ENCODE assay signal across 1 cellular context in the genomic region with DNA sequence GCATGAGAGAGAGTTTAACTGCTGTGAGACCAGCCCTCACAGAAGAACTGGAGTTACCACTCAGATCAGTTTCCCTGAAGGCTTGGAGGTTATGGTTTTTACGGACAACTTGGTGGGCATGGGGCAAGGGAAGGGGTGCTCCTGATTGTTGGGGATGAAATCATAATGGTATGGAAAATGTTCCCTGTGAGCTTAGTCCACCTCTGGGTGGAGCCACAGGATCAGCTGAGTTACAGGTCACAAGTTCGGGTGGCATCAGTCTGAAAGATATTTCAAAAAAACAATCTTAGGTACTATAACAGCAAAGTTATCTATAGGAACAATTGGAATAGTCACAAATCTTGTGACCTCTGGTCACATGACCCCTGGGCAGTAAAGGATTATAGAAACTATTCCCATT.
A peak's percentile ranks its signal among the peaks of the same experiment; 100 is the strongest.
TF ChIP-seq lines count a peak whose summit lies in the region.

No MANE protein-coding gene starts in this region.

TF ChIP-seq in K562, 482 proteins besides CTCF, POLR2A, EP300 and RAD21:
- TF ChIP-seq, protein P1, sequence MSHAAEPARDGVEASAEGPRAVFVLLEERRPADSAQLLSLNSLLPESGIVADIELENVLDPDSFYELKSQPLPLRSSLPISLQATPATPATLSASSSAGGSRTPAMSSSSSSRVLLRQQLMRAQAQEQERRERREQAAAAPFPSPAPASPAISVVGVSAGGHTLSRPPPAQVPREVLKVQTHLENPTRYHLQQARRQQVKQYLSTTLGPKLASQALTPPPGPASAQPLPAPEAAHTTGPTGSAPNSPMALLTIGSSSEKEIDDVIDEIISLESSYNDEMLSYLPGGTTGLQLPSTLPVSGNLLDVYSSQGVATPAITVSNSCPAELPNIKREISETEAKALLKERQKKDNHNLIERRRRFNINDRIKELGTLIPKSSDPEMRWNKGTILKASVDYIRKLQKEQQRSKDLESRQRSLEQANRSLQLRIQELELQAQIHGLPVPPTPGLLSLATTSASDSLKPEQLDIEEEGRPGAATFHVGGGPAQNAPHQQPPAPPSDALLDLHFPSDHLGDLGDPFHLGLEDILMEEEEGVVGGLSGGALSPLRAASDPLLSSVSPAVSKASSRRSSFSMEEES (CRISPR knock-in tag; IDR thresholded peaks at IDR 0.05), result peak; percentile 23
- TF ChIP-seq, protein P2, sequence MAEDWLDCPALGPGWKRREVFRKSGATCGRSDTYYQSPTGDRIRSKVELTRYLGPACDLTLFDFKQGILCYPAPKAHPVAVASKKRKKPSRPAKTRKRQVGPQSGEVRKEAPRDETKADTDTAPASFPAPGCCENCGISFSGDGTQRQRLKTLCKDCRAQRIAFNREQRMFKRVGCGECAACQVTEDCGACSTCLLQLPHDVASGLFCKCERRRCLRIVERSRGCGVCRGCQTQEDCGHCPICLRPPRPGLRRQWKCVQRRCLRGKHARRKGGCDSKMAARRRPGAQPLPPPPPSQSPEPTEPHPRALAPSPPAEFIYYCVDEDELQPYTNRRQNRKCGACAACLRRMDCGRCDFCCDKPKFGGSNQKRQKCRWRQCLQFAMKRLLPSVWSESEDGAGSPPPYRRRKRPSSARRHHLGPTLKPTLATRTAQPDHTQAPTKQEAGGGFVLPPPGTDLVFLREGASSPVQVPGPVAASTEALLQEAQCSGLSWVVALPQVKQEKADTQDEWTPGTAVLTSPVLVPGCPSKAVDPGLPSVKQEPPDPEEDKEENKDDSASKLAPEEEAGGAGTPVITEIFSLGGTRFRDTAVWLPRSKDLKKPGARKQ (CRISPR knock-in tag; IDR thresholded peaks at IDR 0.05), result no peak
